1 cellular context compared by ENCODE assay signal in the genomic region with DNA sequence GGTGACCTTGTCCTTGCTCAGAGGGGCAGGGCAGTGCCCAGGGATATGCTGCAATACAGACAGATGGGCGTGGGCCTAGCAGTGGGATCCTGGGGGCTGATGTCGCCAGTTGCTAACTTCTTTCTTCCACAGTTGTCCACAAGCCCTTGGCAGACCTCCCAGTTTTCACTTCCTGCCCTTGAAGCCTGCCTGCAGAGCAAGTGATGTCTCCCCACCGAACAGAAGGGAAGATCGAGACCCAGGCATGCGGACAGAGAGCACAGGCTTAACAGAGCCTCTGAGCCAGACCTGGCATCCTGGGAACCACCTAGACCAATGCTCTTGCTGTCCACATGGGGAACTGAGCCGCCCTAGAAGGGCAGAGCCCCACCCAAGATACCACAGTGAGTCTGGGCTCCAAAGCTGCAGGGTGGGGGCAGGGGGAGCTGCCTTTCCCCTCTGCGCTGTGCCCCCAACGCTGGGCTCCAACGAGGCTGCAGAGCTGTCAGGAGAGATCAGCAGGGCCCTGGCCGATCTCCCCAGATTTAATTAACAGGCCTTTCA.
TF ChIP-seq lines count a peak whose summit lies in the region.

No MANE protein-coding gene starts in this region.

TF ChIP-seq in GM12878, 131 proteins besides CTCF, POLR2A, EP300 and RAD21:
- no peak for TF ChIP-seq ATF3 (IDR thresholded peaks at IDR 0.05; ENCODE audit: borderline replicate concordance, extremely low read depth, low read depth, low read length)
- TF ChIP-seq CBX5 (IDR thresholded peaks at IDR 0.05; ENCODE audit: low read depth): no peak
- TF ChIP-seq SIX5 (IDR thresholded peaks at IDR 0.05; ENCODE audit: low read depth, low read length, severe bottlenecking): no peak
- no peak for TF ChIP-seq ATF2 (IDR thresholded peaks at IDR 0.05; ENCODE audit: low read length)
- no peak for TF ChIP-seq CEBPB (IDR thresholded peaks at IDR 0.05; ENCODE audit: borderline replicate concordance in 1 of 2, low read depth in 2 of 2, low read length in 2 of 2)
- no peak for TF ChIP-seq KLF5 (IDR thresholded peaks at IDR 0.05; ENCODE audit: partially characterized antibody)
- TF ChIP-seq ESRRA (IDR thresholded peaks at IDR 0.05; ENCODE audit: low read length): no peak
- no peak for TF ChIP-seq ZNF384 (IDR thresholded peaks at IDR 0.05; ENCODE audit: borderline replicate concordance, low read depth, low read length)
- TF ChIP-seq CREM (IDR thresholded peaks at IDR 0.05; ENCODE audit: low read depth): no peak
- no peak for TF ChIP-seq NRF1 (conservative IDR thresholded peaks at IDR 0.05; ENCODE audit: low read depth, low read length)
- TF ChIP-seq BRCA1 (IDR thresholded peaks at IDR 0.05; ENCODE audit: low read depth, low read length): no peak
